Comparison of ENCODE assay signal across 8 cellular contexts in genomic region chr11:121426476-121427454, GRCh38. TPM values are rescaled to one million over a fixed set of nuclear protein-coding genes. Genes with fewer than 3 reads are reported as not detected.
DNase-seq lines count a peak whose midpoint lies in the region; ATAC-seq and TF ChIP-seq lines count a peak whose summit lies in the region.

No MANE protein-coding gene starts in this region.

- intact Hi-C loops in sciatic nerve (cut with DNase I): no loop called here

- DNase-seq in GM13977 (ENCODE audit: low spot score) (no peak), NAMALWA (ENCODE audit: low spot score) (peak; percentile 61), activated gamma-delta T cell (lab: John Stamatoyannopoulos, UW) (peak; percentile 42), right atrium auricular region (ENCODE audit: low spot score) (no peak), sciatic nerve (ENCODE audit: low spot score) (peak; percentile 67)

- H3K36me3 ChIP-seq in right atrium auricular region: no peaks in the 10 kb centered on the region

- TF ChIP-seq CTCF in GM13977 (IDR thresholded peaks at IDR 0.05; ENCODE audit: extremely low read depth, insufficient read depth, missing control alignments) (peak; percentile 43), right atrium auricular region (IDR thresholded peaks at IDR 0.05) (peak; percentile 14 to 48)

- no peak overlapping the region for H3K27ac ChIP-seq in right atrium auricular region

- H3K4me1 ChIP-seq in right atrium auricular region: peaks cover 0 to 12% of the 10 kb centered on the region in 2 donors

- no peaks in the 10 kb centered on the region for H3K9me3 ChIP-seq in right atrium auricular region

- H3K27me3 ChIP-seq in right atrium auricular region: no peaks in the 10 kb centered on the region

- in situ Hi-C loops in GM13977 (cut with MboI; ENCODE audit: low pct_unique_long_range_greater_than_20kb, low sequenced_read_pairs, unreplicated experiment): no loop called here

- H3K4me3 ChIP-seq in right atrium auricular region: peak overlapping the region; percentile 26 to 38

- peak; percentile 83 for ATAC-seq in sciatic nerve
- ATAC-seq in HG02763 (IDR thresholded peaks at IDR 0.05; ENCODE audit: unreplicated experiment): no peak
- ATAC-seq in GM21717 (IDR thresholded peaks at IDR 0.05; ENCODE audit: unreplicated experiment): no peak
- no peak for ATAC-seq in HG03196 (IDR thresholded peaks at IDR 0.05; ENCODE audit: unreplicated experiment)

RNA-seq across cellular contexts. Expression of gene SORL1, which starts 25.3 kb away (rescaled TPM):
- 1 to 10 TPM; 6.4 to 7.5 TPM for total RNA-seq in right atrium auricular region
- 45.1 TPM for total RNA-seq in sciatic nerve

Comparison
In these comparisons a context has a peak if more than half of its experiments do, and no peak if none do; other contexts are left out.
1. DNase-seq: peak in NAMALWA (single experiment), activated gamma-delta T cell (single experiment) and sciatic nerve (single experiment); none in GM13977 (single experiment) and right atrium auricular region (single experiment).